In genomic region chr11:15673408-15673811, GRCh38 we compare ENCODE assay signal across 16 cellular contexts.
DNase-seq lines count a peak whose midpoint lies in the region; ATAC-seq, FAIRE-seq and TF ChIP-seq lines count a peak whose summit lies in the region.
"Had no signal": no experiment of that assay in that cellular context is flagged by ENCODE, and none has a peak within 500 bp of the region (broad histone marks: within the 10 kb centered on the region; RNA-seq: fewer than 3 reads in every experiment).

No MANE protein-coding gene starts in this region.

- no peak for TF ChIP-seq CTCF in lower lobe of right lung (IDR thresholded peaks at IDR 0.05)

- DNase-seq in DMS153 (lab: John Stamatoyannopoulos, UW), result peak; percentile 36
- DNase-seq in NCI-H1092 (lab: John Stamatoyannopoulos, UW), result peak; percentile 40
- DNase-seq in NCI-H69 (lab: John Stamatoyannopoulos, UW), result peak; percentile 94
- no peak for DNase-seq in lower lobe of right lung
- no peak for DNase-seq in frontal cortex (ENCODE audit: low spot score in 2 of 2)
- no peak for DNase-seq in activated CD4-positive, alpha-beta T cell treated with anti-CD3 and anti-CD28 coated beads, Interleukin-2, amount 50 U/mL, for 1 hour
- DNase-seq: activated CD4-positive, CD25-positive, alpha-beta regulatory T cell treated with anti-CD3 and anti-CD28 coated beads, Interleukin-2, amount 50 U/mL, for 72 hours; activated T-cell treated with anti-CD3 and anti-CD28 coated beads for 4 hours; GF-D8; kidney; naive B cell; NCI-H1930; Peyer's patch; transverse colon had no signal

- H3K27me3 ChIP-seq in lower lobe of right lung (ENCODE audit: low read depth), result no peaks in the 10 kb centered on the region
- H3K27me3 ChIP-seq: Peyer's patch, transverse colon had no signal

- no peaks in the 10 kb centered on the region for H3K4me1 ChIP-seq in lower lobe of right lung
- H3K4me1 ChIP-seq: Peyer's patch, transverse colon had no signal

- no peak overlapping the region for H3K27ac ChIP-seq in lower lobe of right lung
- H3K27ac ChIP-seq: epithelial cell of prostate, Peyer's patch, transverse colon had no signal

- H3K4me3 ChIP-seq in lower lobe of right lung, result no peak overlapping the region
- H3K4me3 ChIP-seq: Peyer's patch, transverse colon had no signal

- H3K9me3 ChIP-seq in lower lobe of right lung, result peaks cover 8% of the 10 kb centered on the region
- H3K9me3 ChIP-seq: Peyer's patch had no signal

- ATAC-seq in lower lobe of right lung, result peak; percentile 75
- no peak for ATAC-seq in GM21619 (IDR thresholded peaks at IDR 0.05; ENCODE audit: unreplicated experiment)

- FAIRE-seq in frontal cortex (lab: Jason Lieb, UNC), result no peak
- FAIRE-seq: kidney had no signal

- intact Hi-C loops in lower lobe of right lung (cut with DNase I), result no loop called here

- H3K36me3 ChIP-seq in lower lobe of right lung, result no peaks in the 10 kb centered on the region
- H3K36me3 ChIP-seq: Peyer's patch, transverse colon had no signal

Comparison
In these comparisons a context has a peak if more than half of its experiments do, and no peak if none do; other contexts are left out.
1. DNase-seq: peak in DMS153 (single experiment), NCI-H1092 (single experiment) and NCI-H69 (single experiment); none in lower lobe of right lung (single experiment), frontal cortex (0 of 2) and activated CD4-positive, alpha-beta T cell treated with anti-CD3 and anti-CD28 coated beads, Interleukin-2, amount 50 U/mL, for 1 hour (single experiment).